8 cellular contexts compared by ENCODE assay signal in genomic region chr3:46705022-46705530, GRCh38. TPM values are rescaled to one million over a fixed set of nuclear protein-coding genes. Genes with fewer than 3 reads are reported as not detected.
DNase-seq lines count a peak whose midpoint lies in the region; ATAC-seq, FAIRE-seq and TF ChIP-seq lines count a peak whose summit lies in the region.

No MANE protein-coding gene starts in this region.

- no peaks in the 10 kb centered on the region for H3K9me3 Mint-ChIP-seq in type B pancreatic cell

- H3K27me3 Mint-ChIP-seq in type B pancreatic cell = peaks cover 14% of the 10 kb centered on the region

- CTCF ChIA-PET in PC-9 (lab: Charles Lee) = interaction anchor here (1.1 to 1.8 kb wide), 2 partner anchors 16 to 204 kb away, joined by 3 to 4 read pairs; no protein-coding TSS in a partner anchor

- H3K4me3 ChIP-seq in GM12864 (ENCODE audit: low read depth, low read length) (no peak overlapping the region), PC-9 (no peak overlapping the region)

- no peaks in the 10 kb centered on the region for H3K79me2 ChIP-seq in PC-9 (ENCODE audit: low read depth)

- POLR2A ChIA-PET in PC-9 (lab: Charles Lee; ENCODE audit: unreplicated experiment) = no interaction called here

- ATAC-seq in omental fat pad (ENCODE audit: low FRiP score) (peak; percentile 70), GM18502 (IDR thresholded peaks at IDR 0.05; ENCODE audit: poor library complexity, unreplicated experiment) (no peak)

- no peaks in the 10 kb centered on the region for H3K9me3 ChIP-seq in PC-9 (ENCODE audit: insufficient read depth, low read depth)

- peaks cover 21% of the 10 kb centered on the region for H3K4me1 Mint-ChIP-seq in type B pancreatic cell (ENCODE audit: unreplicated experiment)

- no peak overlapping the region for H3K4me2 ChIP-seq in PC-9

- no peak overlapping the region for H3K27ac Mint-ChIP-seq in type B pancreatic cell

- H3K36me3 ChIP-seq in PC-9 (ENCODE audit: low read depth) = no peaks in the 10 kb centered on the region

- no peak overlapping the region for H2AFZ ChIP-seq in PC-9

- no peaks in the 10 kb centered on the region for H3F3A ChIP-seq in PC-9 (ENCODE audit: insufficient read depth, low read depth)

- H3K9me2 ChIP-seq in PC-9 (ENCODE audit: insufficient read depth) = no peaks in the 10 kb centered on the region

- peaks cover 18% of the 10 kb centered on the region for H3K4me1 ChIP-seq in PC-9 (replicated peaks; ENCODE audit: insufficient read depth)

- TF ChIP-seq CTCF in GM12864 (IDR thresholded peaks at IDR 0.05; ENCODE audit: low read depth, low read length, missing control alignments) = peak; percentile 96
- TF ChIP-seq CTCF in PC-9 (conservative IDR thresholded peaks at IDR 0.05) = peak; percentile 90
- peak in 2 of 3 donors; percentile 76 to 84 for TF ChIP-seq CTCF in omental fat pad (IDR thresholded peaks at IDR 0.05)
- TF ChIP-seq CTCF in type B pancreatic cell (conservative IDR thresholded peaks at IDR 0.05) = peak; percentile 97

- intact Hi-C loops in PC-9 (cut with micrococcal nuclease; ENCODE audit: unreplicated experiment) = loop anchor here (1.0 to 5.0 kb wide), 6 partner anchors 140 to 677 kb away; partner anchors contain the start of gene PTPN23

- peak overlapping the region; percentile 39 for H3K4me3 Mint-ChIP-seq in type B pancreatic cell

- no TSS peak for BruUV-seq in PC-9 (replicated peaks; lab: Mats Ljungman, UMichigan)

- no peak overlapping the region for H3K27ac ChIP-seq in PC-9

- no peaks in the 10 kb centered on the region for H3K27me3 ChIP-seq in PC-9 (ENCODE audit: insufficient read depth, low read depth)

- no peaks in the 10 kb centered on the region for H4K20me1 ChIP-seq in PC-9 (ENCODE audit: insufficient read depth)

- H3K36me3 Mint-ChIP-seq in type B pancreatic cell = no peaks in the 10 kb centered on the region

- DNase-seq in GM12864 (ENCODE audit: low read depth) (no peak), HTR-8/SVneo (ENCODE audit: insufficient read length, low spot score) (peak; percentile 76), PC-9 (peak; percentile 60 to 78), fibroblast of the conjunctiva (ENCODE audit: low read depth) (peak; percentile 55), omental fat pad (ENCODE audit: low spot score) (no peak), type B pancreatic cell (ENCODE audit: extremely low spot score, unreplicated experiment) (no peak)
- DNase-seq in activated T-helper 1 cell treated with anti-CD3 and anti-CD28 coated beads, Interleukin-2, amount 50 U/mL, for 16 hours (ENCODE audit: low read depth in 1 of 2, low spot score in 1 of 2) = peak; percentile 40 to 46

- FAIRE-seq in HTR-8/SVneo (lab: Jason Lieb, UNC) = peak; percentile 73

RNA-seq across cellular contexts. Expression of gene TMIE, which starts 3.9 kb away (rescaled TPM):
- total RNA-seq in PC-9 (2021) = 6.0 and 6.5 TPM in 2 replicates
- total RNA-seq in omental fat pad = under 1 TPM in 1 of 4 donors, not detected in 3; 0.79 TPM
- total RNA-seq in type B pancreatic cell (ENCODE audit: low replicate concordance) = 0.48 and 0.62 TPM in 2 replicates

RNA-seq across cellular contexts. Expression of gene ALS2CL, which starts 11.6 kb away (rescaled TPM):
- total RNA-seq in PC-9 (2021) (67.5 and 71.6 TPM in 2 replicates), omental fat pad (10 to 100 TPM in 1 of 4 donors, 1 to 10 TPM in 3; 3.7 to 30.6 (median 6.7) TPM), type B pancreatic cell (ENCODE audit: low replicate concordance) (31.7 and 70.8 TPM in 2 replicates)

RNA-seq across cellular contexts. Expression of gene PRSS50, which starts 12.6 kb away (rescaled TPM):
- 0.48 and 0.50 TPM in 2 replicates for total RNA-seq in PC-9 (2021)
- under 1 TPM in 1 of 4 donors, not detected in 3; 0.32 TPM for total RNA-seq in omental fat pad
- total RNA-seq in type B pancreatic cell (ENCODE audit: low replicate concordance) = 1.1 and 1.2 TPM in 2 replicates

Comparison
In these comparisons a context has a peak if more than half of its experiments do, and no peak if none do; other contexts are left out.
1. DNase-seq: peak in HTR-8/SVneo (single experiment), PC-9 (2 of 2), activated T-helper 1 cell treated with anti-CD3 and anti-CD28 coated beads, Interleukin-2, amount 50 U/mL, for 16 hours (2 of 2) and fibroblast of the conjunctiva (single experiment); none in GM12864 (single experiment), omental fat pad (single experiment) and type B pancreatic cell (single experiment).
2. Peak in every context shown above with its lines, with median percentiles within 50 percentile points of each other: CTCF ChIP-seq.